ENCODE assay signal across 14 cellular contexts in genomic region chr19:58516964-58517833, GRCh38. TPM values are rescaled to one million over a fixed set of nuclear protein-coding genes. Genes with fewer than 3 reads are reported as not detected.
DNase-seq lines count a peak whose midpoint lies in the region; ATAC-seq, FAIRE-seq and TF ChIP-seq lines count a peak whose summit lies in the region.
"Had no signal": no experiment of that assay in that cellular context is flagged by ENCODE, and none has a peak within 500 bp of the region (broad histone marks: within the 10 kb centered on the region; RNA-seq: fewer than 3 reads in every experiment).

No MANE protein-coding gene starts in this region.

- no peak overlapping the region for H2BK12ac ChIP-seq in H1 (ENCODE audit: low read depth, low read length)

- no peak overlapping the region for H3K18ac ChIP-seq in H1 (ENCODE audit: extremely low read depth, low read length)

- DNase-seq in activated naive CD4-positive, alpha-beta T cell treated with Interleukin-2 at 50 U/mL for 16 hours, result no peak
- DNase-seq in NCI-H1930 (lab: John Stamatoyannopoulos, UW), result peak; percentile 61 to 80
- no peak for DNase-seq in H1 (ENCODE audit: low read depth in 1 of 2, low spot score in 2 of 2)
- DNase-seq in NCI-H82 treated with DMSO at 0.1 percent for 48 hours (lab: John Stamatoyannopoulos, UW; ENCODE audit: unreplicated experiment), result no peak
- DNase-seq in mesenteric fat pad (ENCODE audit: low spot score), result no peak
- DNase-seq: activated effector memory CD4-positive, alpha-beta T cell treated with anti-CD3 and anti-CD28 coated beads, Interleukin-2, amount 50 U/mL, for 16 hours; NCI-H2171; stimulated activated CD4-positive, alpha-beta T cell treated with anti-CD3 and anti-CD28 coated beads, Interleukin-2, amount 100 ng/mL, for 24 hours had no signal

- H3K4me1 ChIP-seq in H1 (replicated peaks in 1 of 4; ENCODE audit: control insufficient read depth in 3 of 4, insufficient read depth in 4 of 4, low read length in 3 of 4) (peaks cover 0 to 35% (median 20%) of the 10 kb centered on the region in 4 experiments; a peak in 6 of 7 replicates), skeletal muscle satellite cell (ENCODE audit: control insufficient read depth, insufficient read depth, low read length) (peaks cover 12% of the 10 kb centered on the region)

- H3K27me3 ChIP-seq in H1 (replicated peaks in 1 of 4; ENCODE audit: control insufficient read depth in 3 of 4, extremely low read depth in 1 of 4, insufficient read depth in 3 of 4, low read length in 3 of 4), result no peaks in the 10 kb centered on the region
- H3K27me3 ChIP-seq in skeletal muscle satellite cell (ENCODE audit: control insufficient read depth, insufficient read depth, low read length), result no peaks in the 10 kb centered on the region

- H3K36me3 ChIP-seq in H1 (ENCODE audit: control insufficient read depth in 2 of 4, insufficient read depth in 4 of 4, low read length in 3 of 4), result peaks cover 0 to 9% (median 2%) of the 10 kb centered on the region in 4 experiments; a peak in 2 of 8 replicates
- H3K36me3 ChIP-seq in skeletal muscle satellite cell (ENCODE audit: insufficient read depth, low read length), result peaks cover 26% of the 10 kb centered on the region

- no peak for ATAC-seq in GM18502 (IDR thresholded peaks at IDR 0.05; ENCODE audit: poor library complexity, unreplicated experiment)
- ATAC-seq: Right ventricle myocardium inferior had no signal

- H2BK15ac ChIP-seq in H1 (ENCODE audit: low read length), result no peak overlapping the region

- FAIRE-seq in H1 (lab: Jason Lieb, UNC), result no peak

- H3K36me3 Mint-ChIP-seq in activated naive CD4-positive, alpha-beta T cell treated with anti-CD3 and anti-CD28 coated beads, Interleukin-2, amount 50 U/mL, for 24 hours, result peaks cover 6% of the 10 kb centered on the region

- TF ChIP-seq CTCF in H1 (IDR thresholded peaks at IDR 0.05; ENCODE audit: control extremely low read depth in 1 of 3, insufficient read depth in 1 of 3, low read depth in 1 of 3, low read length in 3 of 3), result peak in 2 of 3 experiments; percentile 25 to 51; a peak in 3 of 4 replicates

- no peaks in the 10 kb centered on the region for H3K9me3 ChIP-seq in H1 (ENCODE audit: insufficient read depth in 2 of 2, low read depth in 1 of 2, low read length in 1 of 2)
- H3K9me3 ChIP-seq in skeletal muscle satellite cell (replicated peaks; ENCODE audit: low read length), result no peaks in the 10 kb centered on the region
- H3K9me3 ChIP-seq: prostate gland had no signal

- H4K91ac ChIP-seq in H1 (replicated peaks; ENCODE audit: insufficient read length, low read length), result no peak overlapping the region

- no peak overlapping the region for H2AFZ ChIP-seq in H1 (ENCODE audit: low read length)

- H3K27ac Mint-ChIP-seq in activated naive CD4-positive, alpha-beta T cell treated with anti-CD3 and anti-CD28 coated beads, Interleukin-2, amount 50 U/mL, for 24 hours, result peak overlapping the region; percentile 35

- no peak overlapping the region for H2BK20ac ChIP-seq in H1 (ENCODE audit: low read length)

- H3K79me1 ChIP-seq in H1 (ENCODE audit: low read depth, low read length), result peaks cover 5% of the 10 kb centered on the region

- H4K5ac ChIP-seq in H1 (ENCODE audit: insufficient read length, low read depth, low read length), result no peak overlapping the region

- H3K4me3 Mint-ChIP-seq in activated naive CD4-positive, alpha-beta T cell treated with anti-CD3 and anti-CD28 coated beads, Interleukin-2, amount 50 U/mL, for 24 hours, result no peak overlapping the region

- no peak overlapping the region for H3K9ac ChIP-seq in H1 (replicated peaks in 1 of 4; ENCODE audit: extremely low read depth in 1 of 4, low read depth in 3 of 4, low read length in 3 of 4)
- H3K9ac ChIP-seq in skeletal muscle satellite cell (ENCODE audit: low read depth, low read length), result no peak overlapping the region

- H2BK120ac ChIP-seq in H1 (replicated peaks; ENCODE audit: low read depth, low read length), result no peak overlapping the region

- no peak overlapping the region for H3K23ac ChIP-seq in H1 (ENCODE audit: insufficient read length)

- H3K4me2 ChIP-seq in H1 (ENCODE audit: insufficient read depth in 1 of 2, low read depth in 2 of 2, low read length in 2 of 2) (peak overlapping the region in 1 of 2 experiments; percentile 67; a peak in 1 of 4 replicates), skeletal muscle satellite cell (ENCODE audit: low read length) (peak overlapping the region; percentile 100)

- no peak overlapping the region for H3K4ac ChIP-seq in H1 (replicated peaks; ENCODE audit: insufficient read length, low read depth, low read length)

- H4K8ac ChIP-seq in H1 (ENCODE audit: extremely low read depth, insufficient read depth, low read length), result peak overlapping the region; percentile 25; the same call in 1 of the 2 replicates

- no peaks in the 10 kb centered on the region for H3K27me3 Mint-ChIP-seq in activated naive CD4-positive, alpha-beta T cell treated with anti-CD3 and anti-CD28 coated beads, Interleukin-2, amount 50 U/mL, for 24 hours
- H3K27me3 Mint-ChIP-seq: central memory CD8-positive, alpha-beta T cell had no signal

- TF ChIP-seq POLR2A in H1 (IDR thresholded peaks at IDR 0.05; ENCODE audit: control extremely low read depth in 1 of 2, low read depth in 2 of 2, low read length in 2 of 2), result no peak

- H3K4me1 Mint-ChIP-seq in activated naive CD4-positive, alpha-beta T cell treated with anti-CD3 and anti-CD28 coated beads, Interleukin-2, amount 50 U/mL, for 24 hours, result peaks cover 54% of the 10 kb centered on the region

- 0 out of 2 replicates have a peak overlapping the region, but pooled peaks have one; percentile 35 for H2BK5ac ChIP-seq in H1 (ENCODE audit: low read depth, low read length)

- H3K14ac ChIP-seq in H1 (ENCODE audit: insufficient read length), result no peak overlapping the region

- WGBS in H1 (ENCODE audit: extremely low coverage in 1 of 2, insufficient coverage in 1 of 2, insufficient read length in 1 of 2, insufficient replicate concordance in 2 of 2, low coverage in 1 of 2, low lambda C conversion rate in 2 of 2, missing lambda C conversion rate in 1 of 2), 2 experiments, result 89% methylated on average over 37 of the region's 65 CpGs; no CpG with 5 or more reads in 1 of the 2 experiments

- no peak overlapping the region for H3K56ac ChIP-seq in H1 (replicated peaks; ENCODE audit: insufficient read length, low read depth, low read length)

- H2AK5ac ChIP-seq in H1 (ENCODE audit: low read depth, low read length), result no peak overlapping the region

- TF ChIP-seq RAD21 in H1 (IDR thresholded peaks at IDR 0.05 in 1 of 2, conservative IDR thresholded peaks at IDR 0.05 in 1 of 2; ENCODE audit: low read depth in 2 of 2, low read length in 2 of 2), result no peak; a peak in 1 of 4 replicates

- peaks cover 0 to 17% of the 10 kb centered on the region in 2 experiments; a peak in 1 of 4 replicates for H3K79me2 ChIP-seq in H1 (ENCODE audit: control insufficient read depth in 1 of 2, insufficient read depth in 2 of 2, low read length in 2 of 2)

- H3K4me3 ChIP-seq in H1 (ENCODE audit: extremely low read depth in 1 of 4, insufficient read depth in 2 of 4, low read depth in 3 of 4, low read length in 4 of 4) (no peak overlapping the region), skeletal muscle satellite cell (ENCODE audit: low read length) (no peak overlapping the region)
- H3K4me3 ChIP-seq: prostate gland had no signal

- TF ChIP-seq EP300 in H1 (IDR thresholded peaks at IDR 0.05; ENCODE audit: borderline replicate concordance in 1 of 2, low read depth in 2 of 2, low read length in 2 of 2), result no peak

- no peaks in the 10 kb centered on the region for H3K9me3 Mint-ChIP-seq in activated naive CD4-positive, alpha-beta T cell treated with anti-CD3 and anti-CD28 coated beads, Interleukin-2, amount 50 U/mL, for 24 hours
- H3K9me3 Mint-ChIP-seq: central memory CD8-positive, alpha-beta T cell had no signal

- H3K23me2 ChIP-seq in H1 (ENCODE audit: low read depth, low read length), result peaks cover 11% of the 10 kb centered on the region

- CTCF ChIA-PET in H1 (lab: Charles Lee; ENCODE audit: partially characterized antibody), result interaction anchor here (0.7 to 5.2 kb wide), 9 partner anchors 11 to 68 kb away, joined by 3 to 27 read pairs (median 4); no protein-coding TSS in a partner anchor

- POLR2A ChIA-PET in H1 (lab: Charles Lee; ENCODE audit: partially characterized antibody), result interaction anchor here (0.5 to 21.3 kb wide), 13 partner anchors 8 to 334 kb away, joined by 3 to 650 read pairs (median 6); partner anchors contain the start of genes CHMP2A, RNF225, TRIM28 and UBE2M

- no peak overlapping the region for H3K27ac ChIP-seq in H1 (ENCODE audit: low read depth, low read length)

- H4K20me1 ChIP-seq in H1 (replicated peaks in 1 of 2; ENCODE audit: control insufficient read depth in 1 of 2, insufficient read depth in 2 of 2, low read length in 2 of 2), result peaks cover 2 to 9% of the 10 kb centered on the region in 2 experiments

RNA-seq across cellular contexts. Expression of gene ZBTB45, which starts 2.4 kb away (rescaled TPM):
- total RNA-seq in H1 (2021; fragmentation: NEBNext Ultra II Directional; extraction: Animal tissue kit (Norgen Biotek cat#: 25700)), result 16.9 and 17.3 TPM in 2 replicates
- 17.2 and 31.4 TPM in 2 replicates for polyA plus RNA-seq in H1 (2011; rRNA removed)
- 10.8 TPM for polyA plus RNA-seq in H1 (2011; cell fraction: cytosol; rRNA removed)
- 18.7 TPM for polyA plus RNA-seq in H1 (2011; cell fraction: nucleus; rRNA removed)
- 8.9 to 18.6 TPM (median 17.5 TPM) in 4 replicates for polyA plus RNA-seq in H1 (2012, experiment 1 of 2)
- polyA plus RNA-seq in H1 (2012, experiment 2 of 2), result 13.2 TPM
- polyA plus RNA-seq in H1 (2013, experiment 1 of 2), result 12.5 TPM
- 13.1 TPM for polyA plus RNA-seq in H1 (2013, experiment 2 of 2)
- polyA minus RNA-seq in H1 (2011; rRNA and poly(A)+ RNA removed), result 5.0 and 5.1 TPM in 2 replicates
- polyA minus RNA-seq in H1 (2011; cell fraction: cytosol; rRNA and poly(A)+ RNA removed), result 10.1 TPM
- polyA minus RNA-seq in H1 (2011; cell fraction: nucleus; rRNA and poly(A)+ RNA removed), result 18.1 TPM
- total RNA-seq in skeletal muscle satellite cell (2012; rRNA removed), result 7.1 and 9.0 TPM in 2 replicates
- total RNA-seq in mesenteric fat pad, result 11.8 TPM

RNA-seq across cellular contexts. Expression of gene SLC27A5, which starts 5.4 kb away (rescaled TPM):
- total RNA-seq in H1 (2021; fragmentation: NEBNext Ultra II Directional; extraction: Animal tissue kit (Norgen Biotek cat#: 25700)), result 20.7 and 25.1 TPM in 2 replicates
- polyA plus RNA-seq in H1 (2011; rRNA removed), result 80.5 and 95.9 TPM in 2 replicates
- 69.6 TPM for polyA plus RNA-seq in H1 (2011; cell fraction: cytosol; rRNA removed)
- polyA plus RNA-seq in H1 (2011; cell fraction: nucleus; rRNA removed), result 68.5 TPM
- polyA plus RNA-seq in H1 (2012, experiment 1 of 2), result 39.9 to 57.6 TPM (median 48.9 TPM) in 4 replicates
- polyA plus RNA-seq in H1 (2012, experiment 2 of 2), result 53.5 TPM
- polyA plus RNA-seq in H1 (2013, experiment 1 of 2), result 30.3 TPM
- polyA plus RNA-seq in H1 (2013, experiment 2 of 2), result 31.5 TPM
- polyA minus RNA-seq in H1 (2011; rRNA and poly(A)+ RNA removed), result 34.0 and 38.3 TPM in 2 replicates
- polyA minus RNA-seq in H1 (2011; cell fraction: cytosol; rRNA and poly(A)+ RNA removed), result 10.1 TPM
- polyA minus RNA-seq in H1 (2011; cell fraction: nucleus; rRNA and poly(A)+ RNA removed), result 16.9 TPM
- 3.0 and 5.9 TPM in 2 replicates for total RNA-seq in skeletal muscle satellite cell (2012; rRNA removed)
- total RNA-seq in mesenteric fat pad, result 6.5 TPM

RNA-seq across cellular contexts. Expression of gene TRIM28, which starts 26.7 kb away (rescaled TPM):
- 1,398 and 1,433 TPM in 2 replicates for total RNA-seq in H1 (2021; fragmentation: NEBNext Ultra II Directional; extraction: Animal tissue kit (Norgen Biotek cat#: 25700))
- polyA plus RNA-seq in H1 (2011; rRNA removed), result 1,442 and 2,243 TPM in 2 replicates
- polyA plus RNA-seq in H1 (2011; cell fraction: cytosol; rRNA removed), result 1,009 TPM
- 3,768 TPM for polyA plus RNA-seq in H1 (2011; cell fraction: nucleus; rRNA removed)
- 1,824 to 2,237 TPM (median 2,041 TPM) in 4 replicates for polyA plus RNA-seq in H1 (2012, experiment 1 of 2)
- polyA plus RNA-seq in H1 (2012, experiment 2 of 2), result 2,033 TPM
- 913 TPM for polyA plus RNA-seq in H1 (2013, experiment 1 of 2)
- 805 TPM for polyA plus RNA-seq in H1 (2013, experiment 2 of 2)
- polyA minus RNA-seq in H1 (2011; rRNA and poly(A)+ RNA removed), result 3,393 and 4,202 TPM in 2 replicates
- 1,842 TPM for polyA minus RNA-seq in H1 (2011; cell fraction: cytosol; rRNA and poly(A)+ RNA removed)
- polyA minus RNA-seq in H1 (2011; cell fraction: nucleus; rRNA and poly(A)+ RNA removed), result 1,128 TPM
- 252 and 323 TPM in 2 replicates for total RNA-seq in skeletal muscle satellite cell (2012; rRNA removed)
- 185 TPM for total RNA-seq in mesenteric fat pad

RNA-seq across cellular contexts. Expression of gene CHMP2A, which starts 37.7 kb away (rescaled TPM):
- total RNA-seq in H1 (2021; fragmentation: NEBNext Ultra II Directional; extraction: Animal tissue kit (Norgen Biotek cat#: 25700)), result 70.0 and 75.8 TPM in 2 replicates
- 115 and 132 TPM in 2 replicates for polyA plus RNA-seq in H1 (2011; rRNA removed)
- 180 TPM for polyA plus RNA-seq in H1 (2011; cell fraction: cytosol; rRNA removed)
- polyA plus RNA-seq in H1 (2011; cell fraction: nucleus; rRNA removed), result 98.9 TPM
- polyA plus RNA-seq in H1 (2012, experiment 1 of 2), result 105 to 150 TPM (median 138 TPM) in 4 replicates
- polyA plus RNA-seq in H1 (2012, experiment 2 of 2), result 99.5 TPM
- polyA plus RNA-seq in H1 (2013, experiment 1 of 2), result 83.2 TPM
- 87.1 TPM for polyA plus RNA-seq in H1 (2013, experiment 2 of 2)
- 83.8 and 85.2 TPM in 2 replicates for polyA minus RNA-seq in H1 (2011; rRNA and poly(A)+ RNA removed)
- polyA minus RNA-seq in H1 (2011; cell fraction: cytosol; rRNA and poly(A)+ RNA removed), result 70.9 TPM
- polyA minus RNA-seq in H1 (2011; cell fraction: nucleus; rRNA and poly(A)+ RNA removed), result 34.6 TPM
- 86.4 and 113 TPM in 2 replicates for total RNA-seq in skeletal muscle satellite cell (2012; rRNA removed)
- 116 TPM for total RNA-seq in mesenteric fat pad

RNA-seq across cellular contexts. Expression of gene ZNF446, which starts 41.0 kb away (rescaled TPM):
- 4.1 and 4.3 TPM in 2 replicates for total RNA-seq in H1 (2021; fragmentation: NEBNext Ultra II Directional; extraction: Animal tissue kit (Norgen Biotek cat#: 25700))
- polyA plus RNA-seq in H1 (2011; rRNA removed), result 5.5 and 8.2 TPM in 2 replicates
- polyA plus RNA-seq in H1 (2011; cell fraction: cytosol; rRNA removed), result 5.6 TPM
- 11.0 TPM for polyA plus RNA-seq in H1 (2011; cell fraction: nucleus; rRNA removed)
- 4.0 to 5.5 TPM (median 4.5 TPM) in 4 replicates for polyA plus RNA-seq in H1 (2012, experiment 1 of 2)
- polyA plus RNA-seq in H1 (2012, experiment 2 of 2), result 4.2 TPM
- polyA plus RNA-seq in H1 (2013, experiment 1 of 2), result 2.3 TPM
- 2.1 TPM for polyA plus RNA-seq in H1 (2013, experiment 2 of 2)
- polyA minus RNA-seq in H1 (2011; rRNA and poly(A)+ RNA removed), result 2.9 and 3.7 TPM in 2 replicates
- 4.0 TPM for polyA minus RNA-seq in H1 (2011; cell fraction: cytosol; rRNA and poly(A)+ RNA removed)
- 6.5 TPM for polyA minus RNA-seq in H1 (2011; cell fraction: nucleus; rRNA and poly(A)+ RNA removed)
- 7.0 and 7.4 TPM in 2 replicates for total RNA-seq in skeletal muscle satellite cell (2012; rRNA removed)
- 5.6 TPM for total RNA-seq in mesenteric fat pad

Comparison
In these comparisons a context has a peak if more than half of its experiments do, and no peak if none do; other contexts are left out.
1. DNase-seq: peak in NCI-H1930 (2 of 2); none in activated naive CD4-positive, alpha-beta T cell treated with Interleukin-2 at 50 U/mL for 16 hours (single experiment), H1 (0 of 2), NCI-H82 treated with DMSO at 0.1 percent for 48 hours (single experiment) and mesenteric fat pad (single experiment).